27 cellular contexts compared by ENCODE assay signal in genomic region chr7:5197811-5198210, GRCh38. TPM values are rescaled to one million over a fixed set of nuclear protein-coding genes. Genes with fewer than 3 reads are reported as not detected.
DNase-seq lines count a peak whose midpoint lies in the region; ATAC-seq, FAIRE-seq and TF ChIP-seq lines count a peak whose summit lies in the region.
"Had no signal": no experiment of that assay in that cellular context is flagged by ENCODE, and none has a peak within 500 bp of the region (broad histone marks: within the 10 kb centered on the region; RNA-seq: fewer than 3 reads in every experiment).

No MANE protein-coding gene starts in this region.

- H3K9ac ChIP-seq in kidney (ENCODE audit: low read length in 2 of 2), result no peak overlapping the region

- no peak overlapping the region for H3K4me3 ChIP-seq in WERI-Rb-1 (ENCODE audit: low read depth, low read length)
- H3K4me3 ChIP-seq in kidney (ENCODE audit: low read length in 2 of 2), result no peak overlapping the region
- no peak overlapping the region for H3K4me3 ChIP-seq in thyroid gland (replicated peaks in 1 of 3)
- H3K4me3 ChIP-seq: GM12878, GM23338, MG63 had no signal

- TF ChIP-seq POLR2A in thyroid gland (IDR thresholded peaks at IDR 0.05), result no peak

- no peak for FAIRE-seq in kidney (lab: Jason Lieb, UNC)
- FAIRE-seq: D721Med, GM12878 had no signal

- no peak overlapping the region for H3K4me3 Mint-ChIP-seq in T-cell
- H3K4me3 Mint-ChIP-seq: GM23338 had no signal

- no peaks in the 10 kb centered on the region for H3K9me3 ChIP-seq in WERI-Rb-1 (ENCODE audit: severe bottlenecking)
- no peaks in the 10 kb centered on the region for H3K9me3 ChIP-seq in kidney (ENCODE audit: control insufficient read depth in 1 of 2, low read length in 2 of 2)
- H3K9me3 ChIP-seq in thyroid gland, result no peaks in the 10 kb centered on the region
- H3K9me3 ChIP-seq: BE2C, MG63 had no signal

- TF ChIP-seq CTCF in WERI-Rb-1 (IDR thresholded peaks at IDR 0.05; ENCODE audit: low read depth, low read length) (no peak), kidney (IDR thresholded peaks at IDR 0.05; ENCODE audit: borderline replicate concordance, extremely low read depth, insufficient read depth) (no peak), thyroid gland (IDR thresholded peaks at IDR 0.05) (no peak), GM13976 (IDR thresholded peaks at IDR 0.05; ENCODE audit: borderline replicate concordance, control extremely low read depth, extremely low read depth, insufficient read depth, missing control alignments) (no peak)

- in situ Hi-C loops in GM13976 (cut with MboI; ENCODE audit: low sequenced_read_pairs, unreplicated experiment), result no loop called here

- CTCF ChIA-PET in T-cell (lab: Charles Lee), result interaction anchor here in 1 of 2 donors (1.3 kb wide), 1 partner anchor 11 kb away, joined by 5 read pairs; no protein-coding TSS in a partner anchor

- no peaks in the 10 kb centered on the region for H3K27me3 Mint-ChIP-seq in T-cell

- H3K36me3 ChIP-seq in WERI-Rb-1 (peaks cover 68% of the 10 kb centered on the region), kidney (ENCODE audit: control insufficient read depth in 1 of 2, insufficient read depth in 2 of 2, low read length in 2 of 2) (peaks cover 5 to 12% of the 10 kb centered on the region in 2 donors), thyroid gland (peaks cover 5 to 12% of the 10 kb centered on the region in 2 donors)

- no peaks in the 10 kb centered on the region for H3K9me3 Mint-ChIP-seq in T-cell
- H3K9me3 Mint-ChIP-seq: GM23338 had no signal

- H3K27ac Mint-ChIP-seq in T-cell, result no peak overlapping the region
- H3K27ac Mint-ChIP-seq: GM23338 had no signal

- peaks cover 15 to 31% (median 27%) of the 10 kb centered on the region in 3 donors for H3K4me1 Mint-ChIP-seq in T-cell

- intact Hi-C loops in Right ventricle myocardium superior (cut with DNase I), result no loop called here
- intact Hi-C loops in cardiac septum (cut with DNase I), result no loop called here
- intact Hi-C loops in kidney (cut with DNase I), result no loop called here
- intact Hi-C loops in thyroid gland (cut with DNase I), result no loop called here

- 38 to 49% methylated on average over 10 of the region's 10 CpGs for WGBS in thyroid gland, 2 donors

- peaks cover 45% of the 10 kb centered on the region for H3K36me3 Mint-ChIP-seq in T-cell

- no peaks in the 10 kb centered on the region for H3K27me3 ChIP-seq in WERI-Rb-1 (ENCODE audit: insufficient read depth, low read depth, severe bottlenecking)
- no peaks in the 10 kb centered on the region for H3K27me3 ChIP-seq in thyroid gland
- H3K27me3 ChIP-seq: BE2C, MG63 had no signal

- ATAC-seq in Right ventricle myocardium superior (ENCODE audit: poor library complexity) (peak; percentile 15), HG03460 (IDR thresholded peaks at IDR 0.05; ENCODE audit: unreplicated experiment) (no peak), T-cell (replicated peaks in 1 of 4) (no peak)
- ATAC-seq: GM12878, GM23338 had no signal

- POLR2A ChIA-PET in T-cell (lab: Charles Lee), result no interaction called here

- no peak for DNase-seq in Right ventricle myocardium superior
- DNase-seq in cardiac septum (ENCODE audit: low spot score), result no peak
- DNase-seq in WERI-Rb-1, result no peak
- DNase-seq in kidney, result peak; percentile 16
- peak; percentile 61 to 71 for DNase-seq in thyroid gland
- DNase-seq in GM13976 (ENCODE audit: low spot score), result no peak
- DNase-seq in T-cell, result no peak
- DNase-seq: 8988T; ACHN; BE2C; DMS53; EL; GDM1; HCEC 1CT; KG1; MG63; NCI-H2029; NCI-H446; NCI-H524 treated with DMSO at 0.1 percent for 48 hours; NCI-H774; NK-92 treated with Interleukin-12 subunit alpha and Interleukin-12 subunit beta, amount 100 ng/mL, for 24 hours; RPMI8226; SHP77 had no signal

- H3K27ac ChIP-seq in WERI-Rb-1 (peak overlapping the region; percentile 18; the same call in 1 of the 2 replicates), kidney (ENCODE audit: low read depth in 2 of 2, low read length in 2 of 2) (no peak overlapping the region), thyroid gland (no peak overlapping the region)

- no peaks in the 10 kb centered on the region for H3K4me1 ChIP-seq in kidney (ENCODE audit: control insufficient read depth in 1 of 2, insufficient read depth in 1 of 2, low read depth in 1 of 2, low read length in 2 of 2)
- peaks cover 0 to 4% of the 10 kb centered on the region in 2 donors for H3K4me1 ChIP-seq in thyroid gland
- H3K4me1 ChIP-seq: BE2C had no signal

RNA-seq across cellular contexts. Expression of gene WIPI2, which starts 7.8 kb away (rescaled TPM):
- total RNA-seq in Right ventricle myocardium superior (50.4 TPM), cardiac septum (45.3 TPM), kidney (56.1 TPM), thyroid gland (10 to 100 TPM; 64.1 to 85.2 (median 73.4) TPM), T-cell (100 to 1,000 TPM in 2 of 5 donors, 10 to 100 TPM in 3; 84.5 to 108 (median 93.5) TPM)
- 48.1 TPM for polyA plus RNA-seq in kidney (ENCODE audit: insufficient read depth, low read depth, low replicate concordance)

Comparison
In these comparisons a context has a peak if more than half of its experiments do, and no peak if none do; other contexts are left out.
1. DNase-seq: peak in kidney (single experiment) and thyroid gland (2 of 2); none in Right ventricle myocardium superior (single experiment), cardiac septum (single experiment), WERI-Rb-1 (single experiment), GM13976 (single experiment) and T-cell (0 of 34).